In genomic region chr5:71892641-71893340, GRCh38 we compare ENCODE assay signal across 22 cellular contexts.
DNase-seq lines count a peak whose midpoint lies in the region; ATAC-seq and TF ChIP-seq lines count a peak whose summit lies in the region.
"Had no signal": no experiment of that assay in that cellular context is flagged by ENCODE, and none has a peak within 500 bp of the region (broad histone marks: within the 10 kb centered on the region; RNA-seq: fewer than 3 reads in every experiment).

No MANE protein-coding gene starts in this region.

- POLR2A ChIA-PET in HEK293T (lab: Yijun Ruan, JAX): no interaction called here

- H2BK120ac ChIP-seq in mesendoderm (ENCODE audit: low read depth, low read length): no peak overlapping the region

- H3K18ac ChIP-seq in mesendoderm (ENCODE audit: low read length): no peak overlapping the region

- no peak overlapping the region for H2BK15ac ChIP-seq in mesendoderm (replicated peaks; ENCODE audit: low read depth)

- no peak overlapping the region for H3K4me3 Mint-ChIP-seq in endodermal cell
- H3K4me3 Mint-ChIP-seq: dendritic cell treated with granulocyte-macrophage colony-stimulating factor and Interleukin-4, amounts not matched to agents 40 ng/mL and 50 ng/mL, for 4 days; nephron; stimulated activated naive CD8-positive, alpha-beta T cell treated with anti-CD3 and anti-CD28 coated beads, Interleukin-15, Interleukin-2, amounts not matched to agents 100 ng/mL and 50 ng/mL, for 24 hours; type B pancreatic cell had no signal

- no peak overlapping the region for H3K4me2 ChIP-seq in mesendoderm (ENCODE audit: low read length)

- no peak overlapping the region for H3K27ac ChIP-seq in endodermal cell (ENCODE audit: low read depth, low read length)
- no peak overlapping the region for H3K27ac ChIP-seq in mesendoderm (ENCODE audit: low read depth, low read length)
- H3K27ac ChIP-seq: adrenal gland had no signal

- no peaks in the 10 kb centered on the region for H3K4me1 Mint-ChIP-seq in endodermal cell

- no peak overlapping the region for H3K4ac ChIP-seq in mesendoderm (ENCODE audit: low read depth, low read length)

- no peaks in the 10 kb centered on the region for H3K79me1 ChIP-seq in mesendoderm (ENCODE audit: low read length)

- H4K8ac ChIP-seq in mesendoderm (ENCODE audit: low read depth, low read length): no peak overlapping the region

- H3K36me3 ChIP-seq in endodermal cell (ENCODE audit: control insufficient read depth, insufficient read depth, low read length) (no peaks in the 10 kb centered on the region), mesendoderm (ENCODE audit: control insufficient read depth, insufficient read depth, low read length) (no peaks in the 10 kb centered on the region)
- H3K36me3 ChIP-seq: adrenal gland, HAP-1, prostate gland had no signal

- H3K27me3 ChIP-seq in endodermal cell (ENCODE audit: control insufficient read depth, insufficient read depth, low read length, poor library complexity, severe bottlenecking) (peaks cover 4% of the 10 kb centered on the region), mesendoderm (ENCODE audit: insufficient read depth, low read length, poor library complexity) (no peaks in the 10 kb centered on the region)
- H3K27me3 ChIP-seq: adrenal gland had no signal

- CTCF ChIA-PET in HEK293T (lab: Yijun Ruan, JAX): no interaction called here

- H3K4me3 ChIP-seq in endodermal cell (ENCODE audit: low read length) (no peak overlapping the region), mesendoderm (ENCODE audit: low read length) (no peak overlapping the region)
- H3K4me3 ChIP-seq: adrenal gland, HAP-1, prostate gland, skin epidermis had no signal

- TF ChIP-seq CTCF in endodermal cell (conservative IDR thresholded peaks at IDR 0.05): no peak

- H3K9ac ChIP-seq in endodermal cell (ENCODE audit: extremely low read depth, low read length, poor library complexity, severe bottlenecking): no peak overlapping the region
- H3K9ac ChIP-seq in mesendoderm (ENCODE audit: low read length): no peak overlapping the region

- H3K36me3 Mint-ChIP-seq in endodermal cell (ENCODE audit: low read depth): no peaks in the 10 kb centered on the region
- H3K36me3 Mint-ChIP-seq: type B pancreatic cell had no signal

- H3K79me2 ChIP-seq in mesendoderm (ENCODE audit: control insufficient read depth, insufficient read depth, low read length): no peaks in the 10 kb centered on the region

- peak overlapping the region; percentile 17 for H3K27ac Mint-ChIP-seq in endodermal cell
- H3K27ac Mint-ChIP-seq: dendritic cell treated with granulocyte-macrophage colony-stimulating factor and Interleukin-4, amounts not matched to agents 40 ng/mL and 50 ng/mL, for 4 days; stimulated activated naive CD8-positive, alpha-beta T cell treated with anti-CD3 and anti-CD28 coated beads, Interleukin-15, Interleukin-2, amounts not matched to agents 100 ng/mL and 50 ng/mL, for 24 hours had no signal

- H4K5ac ChIP-seq in mesendoderm (ENCODE audit: low read length): no peak overlapping the region

- no peak overlapping the region for H3K56ac ChIP-seq in mesendoderm (ENCODE audit: low read length)

- H2AK5ac ChIP-seq in mesendoderm (ENCODE audit: low read length): no peak overlapping the region

- no peak for ATAC-seq in HG03354 (IDR thresholded peaks at IDR 0.05; ENCODE audit: poor library complexity, severe bottlenecking, unreplicated experiment)
- no peak for ATAC-seq in GM21737 (IDR thresholded peaks at IDR 0.05; ENCODE audit: unreplicated experiment)

- H3K9me3 ChIP-seq in endodermal cell (ENCODE audit: control insufficient read depth, low read length): no peaks in the 10 kb centered on the region
- H3K9me3 ChIP-seq: adrenal gland, HAP-1, prostate gland had no signal

- H3K23ac ChIP-seq in mesendoderm (ENCODE audit: low read length): no peak overlapping the region

- H3K27me3 Mint-ChIP-seq in endodermal cell (ENCODE audit: insufficient read depth): peaks cover 7% of the 10 kb centered on the region
- H3K27me3 Mint-ChIP-seq: type B pancreatic cell had no signal

- WGBS in endodermal cell (ENCODE audit: insufficient coverage in 1 of 2, insufficient read length in 1 of 2), 2 experiments: 87 to 88% methylated on average over 1 to 3 of the region's 3 CpGs
- WGBS in mesendoderm (ENCODE audit: extremely low coverage, insufficient coverage, low lambda C conversion rate): no CpG with 5 or more reads among the region's 3 CpGs

- H3K4me1 ChIP-seq in endodermal cell (ENCODE audit: control insufficient read depth, insufficient read depth, low read length) (no peaks in the 10 kb centered on the region), mesendoderm (ENCODE audit: control insufficient read depth, low read depth, low read length) (no peaks in the 10 kb centered on the region)
- H3K4me1 ChIP-seq: adrenal gland, HAP-1, prostate gland had no signal

- DNase-seq in EH (ENCODE audit: low read depth): peak; percentile 17
- no peak for DNase-seq in HEK293T (ENCODE audit: extremely low spot score)
- peak; percentile 74 for DNase-seq in endodermal cell
- DNase-seq in mesendoderm: peak; percentile 61
- DNase-seq in D341Med (ENCODE audit: low spot score): no peak
- DNase-seq in superior temporal gyrus (ENCODE audit: extremely low spot score): no peak
- DNase-seq: DMS79 treated with DMSO at 0.1 percent for 48 hours, foreskin melanocyte, midbrain, NCI-H1105, NCI-H2171 treated with DMSO at 0.1 percent for 48 hours, SHP77 treated with DMSO at 0.1 percent for 48 hours had no signal

- H2BK5ac ChIP-seq in mesendoderm (ENCODE audit: low read length): no peak overlapping the region

- H3K9me3 Mint-ChIP-seq in endodermal cell: no peaks in the 10 kb centered on the region
- H3K9me3 Mint-ChIP-seq: dendritic cell treated with granulocyte-macrophage colony-stimulating factor and Interleukin-4, amounts not matched to agents 40 ng/mL and 50 ng/mL, for 4 days; nephron had no signal

TF ChIP-seq in HEK293T, 16 proteins besides CTCF, POLR2A, EP300 and RAD21:
- TF ChIP-seq FOXK2 (IDR thresholded peaks at IDR 0.05) (no peak), ZNF384 (IDR thresholded peaks at IDR 0.05) (no peak), HDGF (IDR thresholded peaks at IDR 0.05; ENCODE audit: borderline replicate concordance) (no peak), NFRKB (IDR thresholded peaks at IDR 0.05) (no peak), BHLHE40 (IDR thresholded peaks at IDR 0.05; ENCODE audit: borderline replicate concordance) (no peak), TARDBP (IDR thresholded peaks at IDR 0.05) (no peak), SP1 (IDR thresholded peaks at IDR 0.05) (no peak)
- TF ChIP-seq, protein P1, sequence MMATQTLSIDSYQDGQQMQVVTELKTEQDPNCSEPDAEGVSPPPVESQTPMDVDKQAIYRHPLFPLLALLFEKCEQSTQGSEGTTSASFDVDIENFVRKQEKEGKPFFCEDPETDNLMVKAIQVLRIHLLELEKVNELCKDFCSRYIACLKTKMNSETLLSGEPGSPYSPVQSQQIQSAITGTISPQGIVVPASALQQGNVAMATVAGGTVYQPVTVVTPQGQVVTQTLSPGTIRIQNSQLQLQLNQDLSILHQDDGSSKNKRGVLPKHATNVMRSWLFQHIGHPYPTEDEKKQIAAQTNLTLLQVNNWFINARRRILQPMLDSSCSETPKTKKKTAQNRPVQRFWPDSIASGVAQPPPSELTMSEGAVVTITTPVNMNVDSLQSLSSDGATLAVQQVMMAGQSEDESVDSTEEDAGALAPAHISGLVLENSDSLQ (IDR thresholded peaks at IDR 0.05): peak; percentile 48

Comparison
In these comparisons a context has a peak if more than half of its experiments do, and no peak if none do; other contexts are left out.
1. DNase-seq: peak in EH (single experiment), endodermal cell (single experiment) and mesendoderm (single experiment); none in HEK293T (single experiment), D341Med (single experiment) and superior temporal gyrus (single experiment).